In genomic region chr20:14902432-14903089, GRCh38 we compare ENCODE assay signal across 12 cellular contexts.
DNase-seq lines count a peak whose midpoint lies in the region; ATAC-seq and TF ChIP-seq lines count a peak whose summit lies in the region.
"Had no signal": no experiment of that assay in that cellular context is flagged by ENCODE, and none has a peak within 500 bp of the region (broad histone marks: within the 10 kb centered on the region; RNA-seq: fewer than 3 reads in every experiment).

No MANE protein-coding gene starts in this region.

- no peak for TF ChIP-seq CTCF in GM12864 (IDR thresholded peaks at IDR 0.05; ENCODE audit: low read depth, low read length, missing control alignments)

- no peak overlapping the region for H3K27ac Mint-ChIP-seq in stimulated activated naive CD8-positive, alpha-beta T cell treated with anti-CD3 and anti-CD28 coated beads, Interleukin-15, amount 100 ng/mL, for 72 hours

- ATAC-seq in GM19438 (IDR thresholded peaks at IDR 0.05; ENCODE audit: low read depth, unreplicated experiment): peak; percentile 96
- peak; percentile 96 for ATAC-seq in HG02870 (IDR thresholded peaks at IDR 0.05; ENCODE audit: unreplicated experiment)
- peak; percentile 87 for ATAC-seq in HG03565 (IDR thresholded peaks at IDR 0.05; ENCODE audit: unreplicated experiment)
- ATAC-seq in stimulated activated naive CD8-positive, alpha-beta T cell treated with anti-CD3 and anti-CD28 coated beads, Interleukin-15, amount 100 ng/mL, for 72 hours: no peak

- peaks cover 3 to 5% of the 10 kb centered on the region in 2 donors for H3K9me3 Mint-ChIP-seq in stimulated activated naive CD8-positive, alpha-beta T cell treated with anti-CD3 and anti-CD28 coated beads, Interleukin-15, amount 100 ng/mL, for 72 hours

- DNase-seq in GM12864 (ENCODE audit: low read depth): peak; percentile 60
- DNase-seq in head of caudate nucleus: no peak
- no peak for DNase-seq in stimulated activated naive CD8-positive, alpha-beta T cell treated with anti-CD3 and anti-CD28 coated beads, Interleukin-15, amount 100 ng/mL, for 72 hours
- DNase-seq in stimulated activated CD4-positive, alpha-beta T cell treated with anti-CD3 and anti-CD28 coated beads, Interleukin-15, amount 100 ng/mL, for 24 hours: no peak
- DNase-seq in foreskin melanocyte: no peak
- DNase-seq: activated CD4-positive, alpha-beta T cell treated with anti-CD3 and anti-CD28 coated beads, Interleukin-2, amount 50 U/mL, for 4 hours; amygdala; NCI-H2029; stimulated activated CD4-positive, alpha-beta T cell treated with anti-CD3 and anti-CD28 coated beads, Interleukin-12 subunit alpha, Interleukin-12 subunit beta, amount 100 ng/mL, for 4 hours had no signal

- H3K4me3 Mint-ChIP-seq in stimulated activated naive CD8-positive, alpha-beta T cell treated with anti-CD3 and anti-CD28 coated beads, Interleukin-15, amount 100 ng/mL, for 72 hours: no peak overlapping the region

- intact Hi-C loops in head of caudate nucleus (cut with DNase I): no loop called here

- no peak overlapping the region for H3K4me3 ChIP-seq in GM12864 (ENCODE audit: low read depth, low read length)

- H3K4me1 Mint-ChIP-seq in stimulated activated naive CD8-positive, alpha-beta T cell treated with anti-CD3 and anti-CD28 coated beads, Interleukin-15, amount 100 ng/mL, for 72 hours: no peaks in the 10 kb centered on the region

- H3K27me3 Mint-ChIP-seq in stimulated activated naive CD8-positive, alpha-beta T cell treated with anti-CD3 and anti-CD28 coated beads, Interleukin-15, amount 100 ng/mL, for 72 hours: no peaks in the 10 kb centered on the region
